In genomic region chr11:117823294-117823940, GRCh38 we compare ENCODE assay signal across 10 cellular contexts. TPM values are rescaled to one million over a fixed set of nuclear protein-coding genes. Genes with fewer than 3 reads are reported as not detected.
DNase-seq lines count a peak whose midpoint lies in the region; ATAC-seq and TF ChIP-seq lines count a peak whose summit lies in the region.
"Had no signal": no experiment of that assay in that cellular context is flagged by ENCODE, and none has a peak within 500 bp of the region (broad histone marks: within the 10 kb centered on the region; RNA-seq: fewer than 3 reads in every experiment).

No MANE protein-coding gene starts in this region.

- H3K27me3 ChIP-seq in smooth muscle cell (ENCODE audit: low read depth), result no peaks in the 10 kb centered on the region

- no peaks in the 10 kb centered on the region for H3F3A ChIP-seq in smooth muscle cell (ENCODE audit: low read depth)

- H3K4me1 ChIP-seq in smooth muscle cell (ENCODE audit: low read depth), result no peaks in the 10 kb centered on the region

- H3K79me2 ChIP-seq in smooth muscle cell (ENCODE audit: low read depth), result no peaks in the 10 kb centered on the region

- H2AFZ ChIP-seq in smooth muscle cell (ENCODE audit: low read depth), result no peak overlapping the region

- intact Hi-C loops in Right ventricle myocardium inferior (cut with DNase I), result loop anchor here (2.0 to 5.0 kb wide), 2 partner anchors 123 to 229 kb away; no protein-coding TSS in a partner anchor

- no peaks in the 10 kb centered on the region for H3K9me3 ChIP-seq in smooth muscle cell (replicated peaks; ENCODE audit: low read depth)

- peak; percentile 51 to 59 for DNase-seq in NOMO-1 (lab: John Stamatoyannopoulos, UW; ENCODE audit: unreplicated experiment in 2 of 2)
- no peak for DNase-seq in NOMO-1 treated with dmso at 0.1 percent for 144 hours (lab: John Stamatoyannopoulos, UW; ENCODE audit: unreplicated experiment)
- DNase-seq in UCSD-AML1 (lab: John Stamatoyannopoulos, UW; ENCODE audit: unreplicated experiment), result peak; percentile 78
- DNase-seq in Right ventricle myocardium inferior (ENCODE audit: missing footprints), result no peak
- no peak for DNase-seq in smooth muscle cell (lab: John Stamatoyannopoulos, UW; ENCODE audit: unreplicated experiment)
- DNase-seq in HuH-7 (ENCODE audit: low spot score), result no peak
- DNase-seq in mucosa of gallbladder (ENCODE audit: low spot score), result no peak

- H3K4me2 ChIP-seq in smooth muscle cell, result no peak overlapping the region

- TF ChIP-seq CTCF in smooth muscle cell (IDR thresholded peaks at IDR 0.05; ENCODE audit: borderline replicate concordance, insufficient read depth, poor library complexity, severe bottlenecking), result peak; percentile 24

- H3K4me3 ChIP-seq in smooth muscle cell, result no peak overlapping the region

- H3K36me3 ChIP-seq in smooth muscle cell (ENCODE audit: low read depth), result no peaks in the 10 kb centered on the region

- ATAC-seq in Right ventricle myocardium inferior (peak; percentile 1), HG03039 (IDR thresholded peaks at IDR 0.05; ENCODE audit: unreplicated experiment) (no peak)

- no peak overlapping the region for H3K27ac ChIP-seq in smooth muscle cell (ENCODE audit: low read depth)

- no peak overlapping the region for H3K9ac ChIP-seq in smooth muscle cell (ENCODE audit: low read depth)

- H4K20me1 ChIP-seq in smooth muscle cell (ENCODE audit: low read depth), result no peaks in the 10 kb centered on the region

- WGBS in smooth muscle cell (ENCODE audit: low lambda C conversion rate), result 84% methylated on average over 18 of the region's 18 CpGs

RNA-seq across cellular contexts. Expression of gene FXYD2, which starts 1.1 kb away (rescaled TPM):
- total RNA-seq in Right ventricle myocardium inferior (2.7 TPM), smooth muscle cell (0.40 TPM in 1 of 2 replicates, not detected in the other), mucosa of gallbladder (1,539 TPM)
- 1.00 and 2.3 TPM in 2 replicates for polyA plus RNA-seq in smooth muscle cell
- total RNA-seq: myocyte had no signal
- polyA plus RNA-seq: BJ had no signal

RNA-seq across cellular contexts. Expression of gene DSCAML1, which starts 26.4 kb away (rescaled TPM):
- total RNA-seq in Right ventricle myocardium inferior, result 0.22 TPM
- 0.04 and 0.22 TPM in 2 replicates for total RNA-seq in smooth muscle cell
- polyA plus RNA-seq in smooth muscle cell, result 0.37 TPM in 1 of 2 replicates, not detected in the other
- total RNA-seq in mucosa of gallbladder, result 8.0 TPM
- total RNA-seq: myocyte had no signal
- polyA plus RNA-seq: BJ had no signal

RNA-seq across cellular contexts. Expression of gene FXYD6, which starts 53.0 kb away (rescaled TPM):
- total RNA-seq in Right ventricle myocardium inferior (41.2 TPM), smooth muscle cell (24.6 and 27.7 TPM in 2 replicates), mucosa of gallbladder (185 TPM)
- 50.1 and 84.5 TPM in 2 replicates for polyA plus RNA-seq in smooth muscle cell
- polyA plus RNA-seq: BJ had no signal

Comparison
In these comparisons a context has a peak if more than half of its experiments do, and no peak if none do; other contexts are left out.
1. DNase-seq: peak in NOMO-1 (2 of 2) and UCSD-AML1 (single experiment); none in NOMO-1 treated with dmso at 0.1 percent for 144 hours (single experiment), Right ventricle myocardium inferior (single experiment), smooth muscle cell (single experiment), HuH-7 (single experiment) and mucosa of gallbladder (single experiment).
2. RNA of gene FXYD2, which starts 1.1 kb away (total RNA-seq): 1,539 TPM in mucosa of gallbladder (single experiment); 2.7 TPM in Right ventricle myocardium inferior (single experiment) and 0.40 TPM in smooth muscle cell; every median in the first group is over 100 times any median in the second.